In the genomic region with DNA sequence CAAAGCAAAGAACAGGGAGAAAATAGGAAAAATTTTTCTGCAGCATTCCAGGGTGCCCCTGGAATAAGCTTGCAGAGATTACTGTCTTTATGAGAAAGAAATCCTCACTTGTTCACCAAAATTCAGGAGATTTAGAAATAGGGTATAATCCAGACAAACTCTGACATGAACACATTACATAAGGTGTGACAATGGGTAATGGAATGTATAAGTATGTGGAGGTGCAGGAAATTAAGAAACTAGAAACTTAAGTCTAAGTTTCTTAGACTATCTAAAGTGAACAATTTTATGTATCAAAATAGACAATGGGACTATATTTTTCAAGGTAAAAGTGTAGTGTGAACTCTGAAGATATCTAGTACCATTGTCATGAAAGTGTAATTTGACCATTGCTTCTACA, we compare ENCODE assay signal across 7 cellular contexts.
"Had no signal": no experiment of that assay in that cellular context is flagged by ENCODE, and none has a peak within 500 bp of the region (broad histone marks: within the 10 kb centered on the region; RNA-seq: fewer than 3 reads in every experiment).

No MANE protein-coding gene starts in this region.

- H3K4me3 Mint-ChIP-seq: GM23338, H9 had no signal

- H2AFZ ChIP-seq: GM23338 had no signal

- H3K9me3 Mint-ChIP-seq: H9 had no signal

- H3K4me3 ChIP-seq: GM23338 had no signal

- H3K4me2 ChIP-seq: GM23338 had no signal

- FAIRE-seq: H1, H54, HTR-8/SVneo had no signal

- H3K27ac Mint-ChIP-seq: GM23338, H9 had no signal

- DNase-seq: H9, HCEC 1CT, IMR-90 had no signal

- ATAC-seq: GM23338 had no signal

- H3K4me1 Mint-ChIP-seq: GM23338, H9 had no signal
